ENCODE assay signal across 8 cellular contexts in the genomic region with DNA sequence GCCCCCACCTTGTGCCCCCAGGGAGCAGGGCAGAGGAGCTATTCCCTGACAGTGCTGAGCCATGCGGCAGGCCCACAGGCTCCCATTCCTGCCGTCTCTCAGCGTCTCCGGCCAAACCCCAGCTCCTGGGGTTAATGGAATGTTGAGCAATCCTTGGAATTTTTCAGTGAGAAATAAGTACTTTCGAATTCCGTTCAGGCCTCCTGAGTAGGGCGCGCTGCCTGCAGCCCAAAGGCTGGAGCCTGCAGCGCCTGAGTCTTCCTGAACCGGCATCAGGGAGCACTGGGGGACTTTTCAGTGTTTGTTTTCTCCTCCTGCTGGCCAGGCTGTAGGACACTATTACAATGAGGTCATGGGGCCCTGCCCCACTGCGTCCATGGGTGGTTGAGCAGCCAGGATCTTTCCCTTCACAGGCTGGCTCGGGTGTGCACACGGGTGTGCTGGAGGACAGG. TPM values are rescaled to one million over a fixed set of nuclear protein-coding genes. Genes with fewer than 3 reads are reported as not detected.
DNase-seq lines count a peak whose midpoint lies in the region; ATAC-seq, FAIRE-seq and TF ChIP-seq lines count a peak whose summit lies in the region.

No MANE protein-coding gene starts in this region.

- no peak for TF ChIP-seq EP300 in GM12878 (IDR thresholded peaks at IDR 0.05; ENCODE audit: borderline replicate concordance in 1 of 2, control insufficient read depth in 1 of 2, low read depth in 2 of 2, low read length in 2 of 2)

- no peaks in the 10 kb centered on the region for H3K79me2 ChIP-seq in GM12878 (ENCODE audit: control insufficient read depth, insufficient read depth, low read length)

- no peak for TF ChIP-seq CTCF in GM12878 (IDR thresholded peaks at IDR 0.05 in 2 of 3, conservative IDR thresholded peaks at IDR 0.05 in 1 of 3; ENCODE audit: control insufficient read depth in 2 of 3, extremely low read depth in 1 of 3, insufficient read depth in 1 of 3, low read depth in 3 of 3, low read length in 3 of 3)

- BruUV-seq in GM12878 (replicated peaks; lab: Mats Ljungman, UMichigan), result no TSS peak

- no peaks in the 10 kb centered on the region for H4K20me1 ChIP-seq in GM12878 (ENCODE audit: control insufficient read depth, insufficient read depth)

- CTCF ChIA-PET in GM12878 (lab: Yijun Ruan, JAX), result interaction anchor here (0.6 to 1.0 kb wide), 4 partner anchors 11 to 241 kb away, joined by 3 read pairs; a partner anchor contains a TSS

- ATAC-seq in GM12878, result peak; percentile 57
- ATAC-seq in GM21367 (IDR thresholded peaks at IDR 0.05; ENCODE audit: unreplicated experiment), result no peak
- no peak for ATAC-seq in GM19463 (IDR thresholded peaks at IDR 0.05; ENCODE audit: unreplicated experiment)
- no peak for ATAC-seq in HG02610 (IDR thresholded peaks at IDR 0.05; ENCODE audit: unreplicated experiment)
- no peak for ATAC-seq in HG03460 (IDR thresholded peaks at IDR 0.05; ENCODE audit: unreplicated experiment)

- FAIRE-seq in GM12878 (lab: Jason Lieb, UNC), result no peak

- H3K27ac ChIP-seq in GM12878 (ENCODE audit: control insufficient read depth, insufficient read depth) (no peak overlapping the region), iPS-20b (ENCODE audit: low read length) (peak overlapping the region; percentile 87)

- no peaks in the 10 kb centered on the region; the same call in 1 of the 2 replicates for H3K4me1 ChIP-seq in GM12878 (ENCODE audit: control insufficient read depth, insufficient read depth, low read length)
- H3K4me1 ChIP-seq in iPS-20b (ENCODE audit: insufficient read depth, low read length), result peaks cover 47% of the 10 kb centered on the region

- intact Hi-C loops in GM12878 (cut with micrococcal nuclease; ENCODE audit: unreplicated experiment), result no loop called here

- SMC1A ChIA-PET in GM12878 (lab: Charles Lee; ENCODE audit: uncharacterized antibody, unreplicated experiment), result interaction anchor here (2.8 kb wide), 1 partner anchor 35 kb away, joined by 10 read pairs; no protein-coding TSS in a partner anchor

- H3K9me3 ChIP-seq in GM12878 (replicated peaks; ENCODE audit: control insufficient read depth, insufficient read depth, low read length) (no peaks in the 10 kb centered on the region), iPS-20b (ENCODE audit: insufficient read depth, low read depth, low read length) (no peaks in the 10 kb centered on the region)

- in situ Hi-C loops in GM12878 (cut with MboI), result no loop called here

- H3K36me3 ChIP-seq in GM12878 (ENCODE audit: control insufficient read depth in 2 of 2, insufficient read depth in 2 of 2, low read length in 1 of 2) (no peaks in the 10 kb centered on the region), iPS-20b (ENCODE audit: insufficient read depth, low read depth, low read length) (no peaks in the 10 kb centered on the region)

- POLR2A ChIA-PET in GM12878 (lab: Charles Lee), result interaction anchor here (0.6 kb wide), 1 partner anchor 28 kb away, joined by 3 read pairs; no protein-coding TSS in a partner anchor

- no peak for TF ChIP-seq RAD21 in GM12878 (IDR thresholded peaks at IDR 0.05; ENCODE audit: insufficient read depth, low read depth, low read length)

- no peak overlapping the region; the same call in 1 of the 2 replicates for H2AFZ ChIP-seq in GM12878 (ENCODE audit: control insufficient read depth, low read depth, low read length)

- H3K4me3 ChIP-seq in GM12878 (no peak overlapping the region), iPS-20b (ENCODE audit: low read length) (peak overlapping the region; percentile 37; the same call in 1 of the 2 replicates), skeletal muscle cell (ENCODE audit: low read depth, low read length) (no peak overlapping the region)

- TF ChIP-seq POLR2A in GM12878 (IDR thresholded peaks at IDR 0.05; ENCODE audit: low read depth, low read length), result no peak

- H3K27me3 ChIP-seq in GM12878 (replicated peaks in 1 of 2; ENCODE audit: control insufficient read depth in 2 of 2, insufficient read depth in 2 of 2, low read length in 1 of 2) (no peaks in the 10 kb centered on the region), iPS-20b (ENCODE audit: insufficient read depth, low read length) (no peaks in the 10 kb centered on the region)

- WGBS in GM12878 (ENCODE audit: insufficient coverage, insufficient replicate concordance, low lambda C conversion rate, missing lambda C conversion rate), result 87% methylated on average over 13 of the region's 13 CpGs

- DNase-seq in GM04503 (ENCODE audit: low read depth) (peak; percentile 97), GM12878 (ENCODE audit: low read depth, low spot score) (no peak), skeletal muscle cell (ENCODE audit: low read depth) (peak; percentile 79)

- no peak overlapping the region for H3K9ac ChIP-seq in GM12878 (ENCODE audit: control insufficient read depth, insufficient read depth, low read length)
- H3K9ac ChIP-seq in iPS-20b (ENCODE audit: low read depth, low read length), result peak overlapping the region; percentile 60; the same call in 1 of the 2 replicates

- H3K4me2 ChIP-seq in GM12878 (ENCODE audit: control insufficient read depth, insufficient read depth), result no peak overlapping the region

- RAD21 ChIA-PET in GM12878 (lab: Charles Lee; ENCODE audit: unreplicated experiment), result no interaction called here

TF ChIP-seq in GM12878, 131 proteins besides CTCF, POLR2A, EP300 and RAD21:
- TF ChIP-seq PAX5 (IDR thresholded peaks at IDR 0.05; ENCODE audit: borderline replicate concordance, low read depth, low read length) (0 out of 2 replicates have a peak, but pooled peaks have one; percentile 24), STAT3 (IDR thresholded peaks at IDR 0.05; ENCODE audit: low read depth, low read length) (no peak), ATF7 (IDR thresholded peaks at IDR 0.05; ENCODE audit: low read depth) (0 out of 2 replicates have a peak, but pooled peaks have one; percentile 12), EED (IDR thresholded peaks at IDR 0.05; ENCODE audit: low read depth) (peak; percentile 59)
- TF ChIP-seq, protein P1, sequence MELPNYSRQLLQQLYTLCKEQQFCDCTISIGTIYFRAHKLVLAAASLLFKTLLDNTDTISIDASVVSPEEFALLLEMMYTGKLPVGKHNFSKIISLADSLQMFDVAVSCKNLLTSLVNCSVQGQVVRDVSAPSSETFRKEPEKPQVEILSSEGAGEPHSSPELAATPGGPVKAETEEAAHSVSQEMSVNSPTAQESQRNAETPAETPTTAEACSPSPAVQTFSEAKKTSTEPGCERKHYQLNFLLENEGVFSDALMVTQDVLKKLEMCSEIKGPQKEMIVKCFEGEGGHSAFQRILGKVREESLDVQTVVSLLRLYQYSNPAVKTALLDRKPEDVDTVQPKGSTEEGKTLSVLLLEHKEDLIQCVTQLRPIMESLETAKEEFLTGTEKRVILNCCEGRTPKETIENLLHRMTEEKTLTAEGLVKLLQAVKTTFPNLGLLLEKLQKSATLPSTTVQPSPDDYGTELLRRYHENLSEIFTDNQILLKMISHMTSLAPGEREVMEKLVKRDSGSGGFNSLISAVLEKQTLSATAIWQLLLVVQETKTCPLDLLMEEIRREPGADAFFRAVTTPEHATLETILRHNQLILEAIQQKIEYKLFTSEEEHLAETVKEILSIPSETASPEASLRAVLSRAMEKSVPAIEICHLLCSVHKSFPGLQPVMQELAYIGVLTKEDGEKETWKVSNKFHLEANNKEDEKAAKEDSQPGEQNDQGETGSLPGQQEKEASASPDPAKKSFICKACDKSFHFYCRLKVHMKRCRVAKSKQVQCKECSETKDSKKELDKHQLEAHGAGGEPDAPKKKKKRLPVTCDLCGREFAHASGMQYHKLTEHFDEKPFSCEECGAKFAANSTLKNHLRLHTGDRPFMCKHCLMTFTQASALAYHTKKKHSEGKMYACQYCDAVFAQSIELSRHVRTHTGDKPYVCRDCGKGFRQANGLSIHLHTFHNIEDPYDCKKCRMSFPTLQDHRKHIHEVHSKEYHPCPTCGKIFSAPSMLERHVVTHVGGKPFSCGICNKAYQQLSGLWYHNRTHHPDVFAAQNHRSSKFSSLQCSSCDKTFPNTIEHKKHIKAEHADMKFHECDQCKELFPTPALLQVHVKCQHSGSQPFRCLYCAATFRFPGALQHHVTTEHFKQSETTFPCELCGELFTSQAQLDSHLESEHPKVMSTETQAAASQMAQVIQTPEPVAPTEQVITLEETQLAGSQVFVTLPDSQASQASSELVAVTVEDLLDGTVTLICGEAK (IDR thresholded peaks at IDR 0.05; ENCODE audit: borderline replicate concordance), result no peak

RNA-seq across cellular contexts. Expression of a gene that starts 33.3 kb away (rescaled TPM):
- 20.4 and 22.4 TPM in 2 replicates for total RNA-seq in GM12878 (2013; cell fraction: nucleolus; rRNA removed)
- total RNA-seq in GM12878 (2014; rRNA removed) (12.6 and 13.6 TPM in 2 replicates), GM12878 (2014; rRNA removed; fragmentation: Illumina TruSeq; extraction: Trizol) (8.2 and 8.5 TPM in 2 replicates), GM12878 (2021) (30.7 and 31.5 TPM in 2 replicates)
- 3.8 TPM for polyA plus RNA-seq in GM12878 (2011; ENCODE audit: low read depth)
- polyA plus RNA-seq in GM12878 (2011; rRNA removed) (20.0 and 32.4 TPM in 2 replicates), GM12878 (2014; fragmentation: Illumina TruSeq; extraction: Trizol) (7.9 and 12.4 TPM in 2 replicates), GM12878 (2014; fragmentation: Nextera tagmentation; extraction: Ambion mirVana) (1 to 10 TPM; 1.2 to 2.0 TPM), GM12878 (2014; rRNA removed) (20.4 and 21.2 TPM in 2 replicates), GM12878 (2016; fragmentation: Nextera tagmentation; extraction: Ambion mirVana) (10 to 100 TPM; 12.2 to 17.2 TPM)
- 24.3 and 31.2 TPM in 2 replicates for polyA plus RNA-seq in GM12878 (2011; cell fraction: cytosol; rRNA removed)
- polyA plus RNA-seq in GM12878 (2011; cell fraction: nucleus; rRNA removed), result 46.1 and 50.0 TPM in 2 replicates
- polyA plus RNA-seq in GM12878 (2012), result 9.1 and 14.2 TPM in 2 replicates
- polyA minus RNA-seq in GM12878 (2011; rRNA and poly(A)+ RNA removed), result 17.7 and 19.2 TPM in 2 replicates
- polyA minus RNA-seq in GM12878 (2011; cell fraction: cytosol; rRNA and poly(A)+ RNA removed), result 10.2 and 17.6 TPM in 2 replicates
- polyA minus RNA-seq in GM12878 (2011; cell fraction: nucleus; rRNA and poly(A)+ RNA removed), result 11.1 and 18.2 TPM in 2 replicates
